12 cellular contexts compared by ENCODE assay signal in the genomic region with DNA sequence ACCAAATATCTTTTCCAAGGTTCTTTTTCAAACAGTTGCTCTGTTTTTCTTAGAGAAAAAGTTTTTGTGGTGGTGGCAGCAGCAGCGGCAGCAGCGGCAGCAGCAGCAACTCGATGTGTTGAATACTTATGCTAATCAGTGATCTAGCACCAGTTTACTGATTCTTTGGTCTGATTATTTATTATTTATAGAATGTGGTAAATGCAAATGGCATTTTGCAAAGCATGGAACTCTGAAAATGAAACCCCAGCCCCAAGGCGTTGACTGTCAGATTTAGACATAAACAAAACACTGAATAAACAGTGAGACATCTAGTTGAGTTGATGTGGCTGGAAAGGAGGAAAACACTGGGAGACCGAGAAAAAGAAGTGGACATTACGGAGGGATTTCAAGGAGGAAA.
DNase-seq lines count a peak whose midpoint lies in the region; ATAC-seq lines count a peak whose summit lies in the region.
"Had no signal": no experiment of that assay in that cellular context is flagged by ENCODE, and none has a peak within 500 bp of the region (broad histone marks: within the 10 kb centered on the region; RNA-seq: fewer than 3 reads in every experiment).

No MANE protein-coding gene starts in this region.

- H3K27ac ChIP-seq in muscle layer of colon (ENCODE audit: low read depth, low read length), result peak overlapping the region; percentile 0

- no peaks in the 10 kb centered on the region for H3K27me3 ChIP-seq in muscle layer of colon (ENCODE audit: control insufficient read depth in 1 of 2, insufficient read depth in 2 of 2, low read length in 2 of 2)

- ATAC-seq in GM18519 (IDR thresholded peaks at IDR 0.05; ENCODE audit: low FRiP score, unreplicated experiment) (peak; percentile 61), HG03521 (IDR thresholded peaks at IDR 0.05; ENCODE audit: unreplicated experiment) (peak; percentile 81)
- ATAC-seq: activated T-cell treated with anti-CD3 and anti-CD28 coated beads, Interleukin-2, amount 50 U/mL, for 72 hours; esophagus mucosa; Panc1 had no signal

- no peak overlapping the region for H3K9ac ChIP-seq in muscle layer of colon (ENCODE audit: low read length)

- H3K4me3 ChIP-seq in muscle layer of colon (ENCODE audit: low read depth in 1 of 2, low read length in 2 of 2), result no peak overlapping the region

- no peaks in the 10 kb centered on the region for H3K4me1 ChIP-seq in muscle layer of colon (ENCODE audit: insufficient read depth, low read length)

- H3K36me3 ChIP-seq in muscle layer of colon (ENCODE audit: insufficient read depth, low read length), result no peaks in the 10 kb centered on the region

- no peaks in the 10 kb centered on the region for H3K9me3 ChIP-seq in muscle layer of colon (ENCODE audit: low read length)

- DNase-seq in H4 (ENCODE audit: low spot score), result peak; percentile 53
- no peak for DNase-seq in NCI-H1694 (lab: John Stamatoyannopoulos, UW)
- DNase-seq in NOMO-1 (lab: John Stamatoyannopoulos, UW; ENCODE audit: unreplicated experiment in 2 of 2), result no peak
- no peak for DNase-seq in T1000 (lab: John Stamatoyannopoulos, UW)
- no peak for DNase-seq in HUDEP-2 (lab: John Stamatoyannopoulos, UW; ENCODE audit: unreplicated experiment in 76 of 76)
- DNase-seq: activated T-cell treated with anti-CD3 and anti-CD28 coated beads, Interleukin-2, amount 50 U/mL, for 72 hours; COR-L47 had no signal
